Comparison of ENCODE assay signal across 1 cellular context in genomic region chr12:12157424-12157823, GRCh38.
A peak's percentile ranks its signal among the peaks of the same experiment; 100 is the strongest.
TF ChIP-seq lines count a peak whose summit lies in the region.

No MANE protein-coding gene starts in this region.

TF ChIP-seq in liver, 16 proteins besides CTCF, POLR2A, EP300 and RAD21 (continued from another document):
- TF ChIP-seq REST (IDR thresholded peaks at IDR 0.05), result no peak
- peak; percentile 3 to 28 for TF ChIP-seq HNF4A (conservative IDR thresholded peaks at IDR 0.05)
- no peak for TF ChIP-seq FOXA2 (IDR thresholded peaks at IDR 0.05)
- TF ChIP-seq EGR1 (IDR thresholded peaks at IDR 0.05; ENCODE audit: low read depth in 2 of 2), result no peak
TF ChIP-seq in liver: peak in this region for 2.
